Comparison of ENCODE assay signal across 1 cellular context in genomic region chr3:172512363-172512762, GRCh38.
A peak's percentile ranks its signal among the peaks of the same experiment; 100 is the strongest.
TF ChIP-seq lines count a peak whose summit lies in the region.

No MANE protein-coding gene starts in this region.

TF ChIP-seq in K562, 482 proteins besides CTCF, POLR2A, EP300 and RAD21 (continued from another document and continues in another):
- TF ChIP-seq, protein P1, sequence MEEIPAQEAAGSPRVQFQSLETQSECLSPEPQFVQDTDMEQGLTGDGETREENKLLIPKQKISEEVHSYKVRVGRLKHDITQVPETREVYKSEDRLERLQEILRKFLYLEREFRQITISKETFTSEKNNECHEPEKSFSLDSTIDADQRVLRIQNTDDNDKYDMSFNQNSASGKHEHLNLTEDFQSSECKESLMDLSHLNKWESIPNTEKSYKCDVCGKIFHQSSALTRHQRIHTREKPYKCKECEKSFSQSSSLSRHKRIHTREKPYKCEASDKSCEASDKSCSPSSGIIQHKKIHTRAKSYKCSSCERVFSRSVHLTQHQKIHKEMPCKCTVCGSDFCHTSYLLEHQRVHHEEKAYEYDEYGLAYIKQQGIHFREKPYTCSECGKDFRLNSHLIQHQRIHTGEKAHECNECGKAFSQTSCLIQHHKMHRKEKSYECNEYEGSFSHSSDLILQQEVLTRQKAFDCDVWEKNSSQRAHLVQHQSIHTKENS (CRISPR knock-in tag; IDR thresholded peaks at IDR 0.05), result no peak
- TF ChIP-seq FOXA3 (CRISPR knock-in tag; conservative IDR thresholded peaks at IDR 0.05 in 1 of 2, IDR thresholded peaks at IDR 0.05 in 1 of 2) (0 out of 4 replicates have a peak, but pooled peaks of 1 of the 2 experiments have one; percentile 6), ZBTB9 (CRISPR knock-in tag; IDR thresholded peaks at IDR 0.05) (0 out of 2 replicates have a peak, but pooled peaks have one; percentile 38), NR2C2 (CRISPR knock-in tag; IDR thresholded peaks at IDR 0.05) (no peak), NR2C2 (tag; IDR thresholded peaks at IDR 0.05) (peak; percentile 43; the same call in 1 of the 2 replicates), ZNF347 (CRISPR knock-in tag; IDR thresholded peaks at IDR 0.05; ENCODE audit: low read depth) (no peak), CCNT2 (IDR thresholded peaks at IDR 0.05; ENCODE audit: borderline replicate concordance, extremely low read depth, insufficient read length, low read depth, low read length) (peak; percentile 25), TEAD1 (CRISPR knock-in tag; IDR thresholded peaks at IDR 0.05) (peak in 1 of 2 experiments; percentile 73; a peak in 2 of 4 replicates), SRSF3 (IDR thresholded peaks at IDR 0.05; ENCODE audit: insufficient read depth, low read length) (no peak), CBFA2T3 (IDR thresholded peaks at IDR 0.05) (peak; percentile 41), SMAD2 (IDR thresholded peaks at IDR 0.05; ENCODE audit: low read depth, low read length) (no peak), ARID1B (IDR thresholded peaks at IDR 0.05) (peak; percentile 74), ZNF134 (CRISPR knock-in tag; conservative IDR thresholded peaks at IDR 0.05) (0 out of 2 replicates have a peak, but pooled peaks have one; percentile 32), PCBP2 (IDR thresholded peaks at IDR 0.05; ENCODE audit: low read depth, low read length, poor library complexity, severe bottlenecking) (no peak), CTBP1 (IDR thresholded peaks at IDR 0.05; ENCODE audit: borderline replicate concordance) (peak; percentile 62; the same call in 1 of the 2 replicates), DIDO1 (tag; IDR thresholded peaks at IDR 0.05; ENCODE audit: low read depth) (no peak), TBL1XR1 (IDR thresholded peaks at IDR 0.05; ENCODE audit: low read length in 2 of 2) (peak in 1 of 2 experiments; percentile 9; a peak in 1 of 4 replicates), BRD4 (IDR thresholded peaks at IDR 0.05) (no peak), MAFG (tag; conservative IDR thresholded peaks at IDR 0.05) (no peak), SMARCA4 (IDR thresholded peaks at IDR 0.05) (peak; percentile 76; the same call in 1 of the 2 replicates), PML (IDR thresholded peaks at IDR 0.05; ENCODE audit: low read length) (no peak), BHLHE40 (IDR thresholded peaks at IDR 0.05; ENCODE audit: low read length) (no peak), ESRRA (IDR thresholded peaks at IDR 0.05; ENCODE audit: borderline replicate concordance, low read depth) (peak; percentile 85; the same call in 1 of the 2 replicates), SMARCC2 (IDR thresholded peaks at IDR 0.05; ENCODE audit: low read depth) (peak; percentile 50; the same call in 1 of the 2 replicates), RCOR1 (IDR thresholded peaks at IDR 0.05; ENCODE audit: borderline replicate concordance in 1 of 2, low read depth in 2 of 2, low read length in 2 of 2) (peak in 1 of 2 experiments; percentile 95; a peak in 3 of 4 replicates), CSDE1 (IDR thresholded peaks at IDR 0.05) (no peak), ARHGAP35 (IDR thresholded peaks at IDR 0.05; ENCODE audit: partially characterized antibody) (no peak), ERF (CRISPR knock-in tag; IDR thresholded peaks at IDR 0.05) (no peak), GTF2F1 (IDR thresholded peaks at IDR 0.05; ENCODE audit: low read depth, low read length) (no peak), NR0B1 (IDR thresholded peaks at IDR 0.05; ENCODE audit: partially characterized antibody) (no peak), ARID2 (IDR thresholded peaks at IDR 0.05) (no peak), ZNF668 (CRISPR knock-in tag; IDR thresholded peaks at IDR 0.05) (no peak), GATA2 (CRISPR knock-in tag; IDR thresholded peaks at IDR 0.05) (0 out of 2 replicates have a peak, but pooled peaks have one; percentile 15), ZNF830 (CRISPR knock-in tag; IDR thresholded peaks at IDR 0.05) (no peak), GTF2B (IDR thresholded peaks at IDR 0.05; ENCODE audit: extremely low read depth, insufficient read length) (no peak), NCOR1 (IDR thresholded peaks at IDR 0.05) (0 out of 2 replicates have a peak, but pooled peaks have one; percentile 23), NFIC (IDR thresholded peaks at IDR 0.05) (no peak), EGR1 (conservative IDR thresholded peaks at IDR 0.05) (no peak), RBM22 (IDR thresholded peaks at IDR 0.05; ENCODE audit: low read depth, low read length, poor library complexity, severe bottlenecking) (no peak), CEBPB (tag; IDR thresholded peaks at IDR 0.05) (no peak), ILF3 (IDR thresholded peaks at IDR 0.05; ENCODE audit: borderline replicate concordance) (no peak), MYNN (IDR thresholded peaks at IDR 0.05) (peak; percentile 60; the same call in 1 of the 2 replicates), MYNN (CRISPR knock-in tag; IDR thresholded peaks at IDR 0.05) (no peak), POLR2AphosphoS5 (IDR thresholded peaks at IDR 0.05; ENCODE audit: control insufficient read depth, insufficient read depth, low read depth, low read length) (no peak), MBD1 (CRISPR knock-in tag; IDR thresholded peaks at IDR 0.05) (no peak), PBX2 (CRISPR knock-in tag; IDR thresholded peaks at IDR 0.05; ENCODE audit: low read depth) (no peak), PBX2 (tag; conservative IDR thresholded peaks at IDR 0.05; ENCODE audit: low read depth) (no peak), CREM (IDR thresholded peaks at IDR 0.05; ENCODE audit: low read depth) (peak; percentile 34; the same call in 1 of the 2 replicates), MCM2 (IDR thresholded peaks at IDR 0.05; ENCODE audit: low read depth) (no peak), STAT5A (IDR thresholded peaks at IDR 0.05; ENCODE audit: borderline replicate concordance, low read length) (no peak), ZFP91 (CRISPR knock-in tag; IDR thresholded peaks at IDR 0.05) (no peak)
- TF ChIP-seq, protein P2, sequence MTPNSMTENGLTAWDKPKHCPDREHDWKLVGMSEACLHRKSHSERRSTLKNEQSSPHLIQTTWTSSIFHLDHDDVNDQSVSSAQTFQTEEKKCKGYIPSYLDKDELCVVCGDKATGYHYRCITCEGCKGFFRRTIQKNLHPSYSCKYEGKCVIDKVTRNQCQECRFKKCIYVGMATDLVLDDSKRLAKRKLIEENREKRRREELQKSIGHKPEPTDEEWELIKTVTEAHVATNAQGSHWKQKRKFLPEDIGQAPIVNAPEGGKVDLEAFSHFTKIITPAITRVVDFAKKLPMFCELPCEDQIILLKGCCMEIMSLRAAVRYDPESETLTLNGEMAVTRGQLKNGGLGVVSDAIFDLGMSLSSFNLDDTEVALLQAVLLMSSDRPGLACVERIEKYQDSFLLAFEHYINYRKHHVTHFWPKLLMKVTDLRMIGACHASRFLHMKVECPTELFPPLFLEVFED (CRISPR knock-in tag; conservative IDR thresholded peaks at IDR 0.05), result 0 out of 2 replicates have a peak, but pooled peaks have one; percentile 44
- TF ChIP-seq, protein P3, sequence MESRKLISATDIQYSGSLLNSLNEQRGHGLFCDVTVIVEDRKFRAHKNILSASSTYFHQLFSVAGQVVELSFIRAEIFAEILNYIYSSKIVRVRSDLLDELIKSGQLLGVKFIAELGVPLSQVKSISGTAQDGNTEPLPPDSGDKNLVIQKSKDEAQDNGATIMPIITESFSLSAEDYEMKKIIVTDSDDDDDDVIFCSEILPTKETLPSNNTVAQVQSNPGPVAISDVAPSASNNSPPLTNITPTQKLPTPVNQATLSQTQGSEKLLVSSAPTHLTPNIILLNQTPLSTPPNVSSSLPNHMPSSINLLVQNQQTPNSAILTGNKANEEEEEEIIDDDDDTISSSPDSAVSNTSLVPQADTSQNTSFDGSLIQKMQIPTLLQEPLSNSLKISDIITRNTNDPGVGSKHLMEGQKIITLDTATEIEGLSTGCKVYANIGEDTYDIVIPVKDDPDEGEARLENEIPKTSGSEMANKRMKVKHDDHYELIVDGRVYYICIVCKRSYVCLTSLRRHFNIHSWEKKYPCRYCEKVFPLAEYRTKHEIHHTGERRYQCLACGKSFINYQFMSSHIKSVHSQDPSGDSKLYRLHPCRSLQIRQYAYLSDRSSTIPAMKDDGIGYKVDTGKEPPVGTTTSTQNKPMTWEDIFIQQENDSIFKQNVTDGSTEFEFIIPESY (CRISPR knock-in tag; IDR thresholded peaks at IDR 0.05), result no peak
- TF ChIP-seq, protein P4, sequence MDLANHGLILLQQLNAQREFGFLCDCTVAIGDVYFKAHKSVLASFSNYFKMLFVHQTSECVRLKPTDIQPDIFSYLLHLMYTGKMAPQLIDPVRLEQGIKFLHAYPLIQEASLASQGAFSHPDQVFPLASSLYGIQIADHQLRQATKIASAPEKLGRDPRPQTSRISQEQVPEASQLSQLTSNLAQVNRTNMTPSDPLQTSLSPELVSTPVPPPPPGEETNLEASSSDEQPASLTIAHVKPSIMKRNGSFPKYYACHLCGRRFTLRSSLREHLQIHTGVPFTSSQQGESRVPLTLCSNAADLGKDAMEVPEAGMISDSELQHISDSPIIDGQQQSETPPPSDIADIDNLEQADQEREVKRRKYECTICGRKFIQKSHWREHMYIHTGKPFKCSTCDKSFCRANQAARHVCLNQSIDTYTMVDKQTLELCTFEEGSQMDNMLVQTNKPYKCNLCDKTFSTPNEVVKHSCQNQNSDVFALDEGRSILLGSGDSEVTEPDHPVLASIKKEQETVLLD (IDR thresholded peaks at IDR 0.05), result no peak
